9 cellular contexts compared by ENCODE assay signal in the genomic region with DNA sequence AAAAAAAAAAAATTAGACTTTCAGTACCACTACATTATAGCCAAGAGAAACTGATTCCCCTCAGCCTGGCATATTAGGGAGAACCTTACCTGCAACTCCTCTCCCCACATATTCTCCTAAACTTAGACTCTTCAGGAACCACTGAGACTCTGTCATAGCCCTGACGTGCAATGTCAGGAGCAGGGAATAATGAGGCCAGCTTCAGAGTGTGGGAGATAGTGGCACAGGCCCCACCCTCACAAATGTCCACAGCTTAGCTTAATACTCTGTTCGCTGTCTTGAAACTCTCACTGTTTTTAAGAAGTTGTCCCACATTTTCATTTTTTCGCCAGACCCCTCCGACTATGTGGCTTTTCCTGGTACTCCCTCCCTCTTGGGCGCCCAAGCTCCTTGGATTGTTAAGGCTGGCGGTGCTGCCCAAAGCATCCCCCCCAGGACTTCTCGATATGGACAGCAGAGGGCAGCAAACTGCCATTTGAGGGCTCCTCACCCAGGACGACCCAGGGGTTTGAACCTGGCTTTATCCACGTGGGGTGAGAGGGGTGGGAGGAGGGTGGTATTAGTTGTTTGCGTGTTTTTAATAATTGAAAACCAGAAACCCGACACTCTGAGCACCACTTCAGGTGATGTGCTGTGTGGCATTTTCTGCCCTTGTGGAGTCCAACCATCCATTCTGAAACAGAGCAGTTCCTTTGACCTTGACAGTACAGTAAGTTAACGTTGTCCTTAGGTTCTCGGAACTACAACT. TPM values are rescaled to one million over a fixed set of nuclear protein-coding genes. Genes with fewer than 3 reads are reported as not detected.
DNase-seq lines count a peak whose midpoint lies in the region; ATAC-seq and TF ChIP-seq lines count a peak whose summit lies in the region.
"Had no signal": no experiment of that assay in that cellular context is flagged by ENCODE, and none has a peak within 500 bp of the region (broad histone marks: within the 10 kb centered on the region; RNA-seq: fewer than 3 reads in every experiment).

No MANE protein-coding gene starts in this region.

- no peak overlapping the region for H3K27ac Mint-ChIP-seq in CD8-positive, alpha-beta T cell
- no peak overlapping the region for H3K27ac Mint-ChIP-seq in activated T-helper 1 cell treated with anti-CD3 and anti-CD28 coated beads, Interleukin-12 subunit alpha, Interleukin-12 subunit beta, Interleukin-2, Interleukin-4 antibody, amounts not matched to agents 30 ng/mL and 10 ng/mL and 1 ng/mL, durations not matched to agents 14 hours and 24 hours and 36 hours
- H3K27ac Mint-ChIP-seq: activated naive CD4-positive, alpha-beta T cell treated with anti-CD3 and anti-CD28 coated beads, Interleukin-2, amount 50 U/mL, for 24 hours had no signal

- H3K36me3 ChIP-seq in CD8-positive, alpha-beta T cell (ENCODE audit: insufficient read depth, low read length) = no peaks in the 10 kb centered on the region
- H3K36me3 ChIP-seq in PC-3 (ENCODE audit: low read depth, low read length) (no peaks in the 10 kb centered on the region), tibial nerve (no peaks in the 10 kb centered on the region)

- WGBS in tibial nerve, 2 donors = 13 to 15% methylated on average over 13 of the region's 13 CpGs

- no TSS peak for BruUV-seq in PC-3 (replicated peaks; lab: Mats Ljungman, UMichigan)

- H3K4me1 ChIP-seq in CD8-positive, alpha-beta T cell (ENCODE audit: insufficient read depth, low read length) = no peaks in the 10 kb centered on the region
- H3K4me1 ChIP-seq in PC-3 (ENCODE audit: insufficient read depth, low read length) (peaks cover 18% of the 10 kb centered on the region), tibial nerve (peaks cover 0 to 7% (median 0%) of the 10 kb centered on the region in 4 donors)

- no peaks in the 10 kb centered on the region for H3K4me1 Mint-ChIP-seq in CD8-positive, alpha-beta T cell (ENCODE audit: low read depth)
- no peaks in the 10 kb centered on the region for H3K4me1 Mint-ChIP-seq in activated T-helper 1 cell treated with anti-CD3 and anti-CD28 coated beads, Interleukin-12 subunit alpha, Interleukin-12 subunit beta, Interleukin-2, Interleukin-4 antibody, amounts not matched to agents 30 ng/mL and 10 ng/mL and 1 ng/mL, durations not matched to agents 14 hours and 24 hours and 36 hours (ENCODE audit: low read depth)
- H3K4me1 Mint-ChIP-seq: activated naive CD4-positive, alpha-beta T cell treated with anti-CD3 and anti-CD28 coated beads, Interleukin-2, amount 50 U/mL, for 24 hours had no signal

- DNase-seq in CD8-positive, alpha-beta T cell = peak; percentile 11 to 69 (median 48)
- DNase-seq in HPDE6-E6E7 (ENCODE audit: extremely low spot score) = peak; percentile 70
- peak; percentile 80 for DNase-seq in PC-3
- peak; percentile 21 for DNase-seq in activated T-helper 1 cell treated with anti-CD3 and anti-CD28 coated beads, Interleukin-12 subunit alpha, Interleukin-12 subunit beta, Interleukin-2, Interleukin-4 antibody, amounts not matched to agents 30 ng/mL and 10 ng/mL and 1 ng/mL, durations not matched to agents 14 hours and 24 hours and 36 hours (ENCODE audit: low spot score)
- DNase-seq in fibroblast of villous mesenchyme (ENCODE audit: low read depth) = peak; percentile 60
- peak; percentile 54 for DNase-seq in omental fat pad (ENCODE audit: low spot score)
- DNase-seq in tibial nerve (ENCODE audit: low spot score in 2 of 2) = peak; percentile 32 to 74

- no peaks in the 10 kb centered on the region for H3K9me2 ChIP-seq in PC-3 (replicated peaks; ENCODE audit: low read length)

- H3K27me3 ChIP-seq in CD8-positive, alpha-beta T cell (ENCODE audit: insufficient read depth, low read length) = no peaks in the 10 kb centered on the region
- H3K27me3 ChIP-seq in PC-3 (ENCODE audit: low read length) = no peaks in the 10 kb centered on the region
- H3K27me3 ChIP-seq in tibial nerve = no peaks in the 10 kb centered on the region

- no peak for TF ChIP-seq EP300 in tibial nerve (IDR thresholded peaks at IDR 0.05)

- peak overlapping the region; percentile 39; the same call in 1 of the 2 replicates for H3K4me2 ChIP-seq in PC-3 (ENCODE audit: low read length)

- peak overlapping the region; percentile 32; the same call in 1 of the 2 replicates for H2AFZ ChIP-seq in PC-3 (ENCODE audit: low read length)

- H3K36me3 Mint-ChIP-seq in CD8-positive, alpha-beta T cell = no peaks in the 10 kb centered on the region
- no peaks in the 10 kb centered on the region for H3K36me3 Mint-ChIP-seq in activated T-helper 1 cell treated with anti-CD3 and anti-CD28 coated beads, Interleukin-12 subunit alpha, Interleukin-12 subunit beta, Interleukin-2, Interleukin-4 antibody, amounts not matched to agents 30 ng/mL and 10 ng/mL and 1 ng/mL, durations not matched to agents 14 hours and 24 hours and 36 hours (ENCODE audit: low read depth)
- H3K36me3 Mint-ChIP-seq: activated naive CD4-positive, alpha-beta T cell treated with anti-CD3 and anti-CD28 coated beads, Interleukin-2, amount 50 U/mL, for 24 hours had no signal

- intact Hi-C loops in CD8-positive, alpha-beta T cell (cut with DNase I, micrococcal nuclease) = loop anchor here in 1 of 2 experiments (1.0 to 10.0 kb wide), 3 partner anchors 271 to 421 kb away; no protein-coding TSS in a partner anchor
- intact Hi-C loops in PC-3 (cut with micrococcal nuclease) = loop anchor here (1.0 to 10.0 kb wide), 5 partner anchors 57 to 677 kb away; no protein-coding TSS in a partner anchor
- intact Hi-C loops in activated T-helper 1 cell treated with anti-CD3 and anti-CD28 coated beads, Interleukin-12 subunit alpha, Interleukin-12 subunit beta, Interleukin-2, Interleukin-4 antibody, amounts not matched to agents 30 ng/mL and 10 ng/mL and 1 ng/mL, durations not matched to agents 14 hours and 24 hours and 36 hours (cut with micrococcal nuclease) = loop anchor here (1.0 kb wide), 5 partner anchors 219 to 502 kb away; no protein-coding TSS in a partner anchor

- no peaks in the 10 kb centered on the region for H3K9me3 ChIP-seq in CD8-positive, alpha-beta T cell (ENCODE audit: low read length)
- no peaks in the 10 kb centered on the region for H3K9me3 ChIP-seq in PC-3 (ENCODE audit: low read length)
- H3K9me3 ChIP-seq in tibial nerve = no peaks in the 10 kb centered on the region

- H3K9ac ChIP-seq in PC-3 (ENCODE audit: low read length) = no peak overlapping the region

- H3K27me3 Mint-ChIP-seq in CD8-positive, alpha-beta T cell (ENCODE audit: low read depth) = peaks cover 30% of the 10 kb centered on the region
- peaks cover 15% of the 10 kb centered on the region for H3K27me3 Mint-ChIP-seq in activated T-helper 1 cell treated with anti-CD3 and anti-CD28 coated beads, Interleukin-12 subunit alpha, Interleukin-12 subunit beta, Interleukin-2, Interleukin-4 antibody, amounts not matched to agents 30 ng/mL and 10 ng/mL and 1 ng/mL, durations not matched to agents 14 hours and 24 hours and 36 hours (ENCODE audit: insufficient read depth)

- peak; percentile 58 for ATAC-seq in CD8-positive, alpha-beta T cell
- ATAC-seq in GM19372 (IDR thresholded peaks at IDR 0.05; ENCODE audit: low read depth, unreplicated experiment) (peak; percentile 85), PC-3 (peak; percentile 93), omental fat pad (ENCODE audit: low FRiP score) (peak; percentile 70)

- TF ChIP-seq CTCF in CD8-positive, alpha-beta T cell (IDR thresholded peaks at IDR 0.05) = peak; percentile 52
- TF ChIP-seq CTCF in PC-3 (conservative IDR thresholded peaks at IDR 0.05; ENCODE audit: low read depth, low read length) (peak; percentile 94), fibroblast of villous mesenchyme (IDR thresholded peaks at IDR 0.05; ENCODE audit: insufficient read depth, low read depth, low read length) (peak; percentile 94), omental fat pad (IDR thresholded peaks at IDR 0.05) (peak in 1 of 3 donors; percentile 16), tibial nerve (IDR thresholded peaks at IDR 0.05) (peak; percentile 76 to 88 (median 82))

- no peak overlapping the region for H3K4me3 Mint-ChIP-seq in CD8-positive, alpha-beta T cell
- no peak overlapping the region for H3K4me3 Mint-ChIP-seq in activated T-helper 1 cell treated with anti-CD3 and anti-CD28 coated beads, Interleukin-12 subunit alpha, Interleukin-12 subunit beta, Interleukin-2, Interleukin-4 antibody, amounts not matched to agents 30 ng/mL and 10 ng/mL and 1 ng/mL, durations not matched to agents 14 hours and 24 hours and 36 hours
- H3K4me3 Mint-ChIP-seq: activated naive CD4-positive, alpha-beta T cell treated with anti-CD3 and anti-CD28 coated beads, Interleukin-2, amount 50 U/mL, for 24 hours had no signal

- CTCF ChIA-PET in CD8-positive, alpha-beta T cell (lab: Charles Lee) = interaction anchor here (0.6 to 3.4 kb wide), 16 partner anchors 9 to 634 kb away, joined by 3 to 19 read pairs (median 4); no protein-coding TSS in a partner anchor
- CTCF ChIA-PET in PC-3 (lab: Charles Lee) = interaction anchor here (0.6 to 1.5 kb wide), 15 partner anchors 9 to 677 kb away, joined by 3 to 19 read pairs (median 4); no protein-coding TSS in a partner anchor

- no peak overlapping the region for H3K4me3 ChIP-seq in CD8-positive, alpha-beta T cell (ENCODE audit: low read depth, low read length)
- H3K4me3 ChIP-seq in PC-3 (ENCODE audit: low read length) (no peak overlapping the region), fibroblast of villous mesenchyme (ENCODE audit: low read depth, low read length) (no peak overlapping the region), tibial nerve (no peak overlapping the region)

- no peaks in the 10 kb centered on the region for H3K9me3 Mint-ChIP-seq in CD8-positive, alpha-beta T cell
- no peaks in the 10 kb centered on the region for H3K9me3 Mint-ChIP-seq in activated T-helper 1 cell treated with anti-CD3 and anti-CD28 coated beads, Interleukin-12 subunit alpha, Interleukin-12 subunit beta, Interleukin-2, Interleukin-4 antibody, amounts not matched to agents 30 ng/mL and 10 ng/mL and 1 ng/mL, durations not matched to agents 14 hours and 24 hours and 36 hours
- H3K9me3 Mint-ChIP-seq: activated naive CD4-positive, alpha-beta T cell treated with anti-CD3 and anti-CD28 coated beads, Interleukin-2, amount 50 U/mL, for 24 hours had no signal

- POLR2A ChIA-PET in CD8-positive, alpha-beta T cell (lab: Charles Lee) = no interaction called here
- POLR2A ChIA-PET in PC-3 (lab: Charles Lee; ENCODE audit: unreplicated experiment) = no interaction called here

- no peaks in the 10 kb centered on the region for H3K79me2 ChIP-seq in PC-3 (ENCODE audit: low read length)

- no peak overlapping the region for H3K27ac ChIP-seq in CD8-positive, alpha-beta T cell (ENCODE audit: low read depth, low read length)
- H3K27ac ChIP-seq in PC-3 (ENCODE audit: low read length) (no peak overlapping the region), tibial nerve (no peak overlapping the region)

- no peak for TF ChIP-seq POLR2A in tibial nerve (IDR thresholded peaks at IDR 0.05)

- no peaks in the 10 kb centered on the region for H4K20me1 ChIP-seq in PC-3 (ENCODE audit: low read length)

- H3F3A ChIP-seq in PC-3 (ENCODE audit: low read length, unreplicated experiment) = no peaks in the 10 kb centered on the region

RNA-seq across cellular contexts. Expression of gene RASSF10, which starts 45.2 kb away (rescaled TPM):
- not detected for total RNA-seq in CD8-positive, alpha-beta T cell
- total RNA-seq in PC-3 (2014; rRNA removed) (not detected in 2 replicates), fibroblast of villous mesenchyme (not detected in 2 replicates), omental fat pad (1 to 10 TPM in 1 of 4 donors, under 1 TPM in 2, not detected in 1; 0.12 to 1.7 (median 0.19) TPM), tibial nerve (under 1 TPM in 1 of 4 donors, not detected in 3; 0.60 TPM)
- total RNA-seq in activated T-helper 1 cell treated with anti-CD3 and anti-CD28 coated beads, Interleukin-12 subunit alpha, Interleukin-12 subunit beta, Interleukin-2, Interleukin-4 antibody, amounts not matched to agents 30 ng/mL and 10 ng/mL and 1 ng/mL, durations not matched to agents 14 hours and 24 hours and 36 hours = not detected in 2 replicates

Comparison
In these comparisons a context has a peak if more than half of its experiments do, and no peak if none do; other contexts are left out.
1. DNase-seq: peak in every context shown above with its lines; median percentile 80 in PC-3; 70 in HPDE6-E6E7; 60 in fibroblast of villous mesenchyme; 54 in omental fat pad; 53 in tibial nerve; 48 in CD8-positive, alpha-beta T cell; 21 in activated T-helper 1 cell treated with anti-CD3 and anti-CD28 coated beads, Interleukin-12 subunit alpha, Interleukin-12 subunit beta, Interleukin-2, Interleukin-4 antibody, amounts not matched to agents 30 ng/mL and 10 ng/mL and 1 ng/mL, durations not matched to agents 14 hours and 24 hours and 36 hours.